ENCODE assay signal across 4 cellular contexts in genomic region chr11:77097180-77097579, GRCh38. TPM values are rescaled to one million over a fixed set of nuclear protein-coding genes. Genes with fewer than 3 reads are reported as not detected.
"Had no signal": no experiment of that assay in that cellular context is flagged by ENCODE, and none has a peak within 500 bp of the region (broad histone marks: within the 10 kb centered on the region; RNA-seq: fewer than 3 reads in every experiment).

No MANE protein-coding gene starts in this region.

RNA-seq across cellular contexts. Expression of gene OMP, which starts 5.5 kb away (rescaled TPM):
- total RNA-seq: H1, H9 had no signal
- polyA plus RNA-seq: GM23338, H1, IgD-negative memory B cell had no signal

RNA-seq across cellular contexts. Expression of gene MYO7A, which starts 30.9 kb away (rescaled TPM):
- polyA plus RNA-seq: IgD-negative memory B cell had no signal
